Comparison of ENCODE assay signal across 1 cellular context in genomic region chr1:37423810-37424209, GRCh38.
TF ChIP-seq lines count a peak whose summit lies in the region.

No MANE protein-coding gene starts in this region.

TF ChIP-seq in K562, 482 proteins besides CTCF, POLR2A, EP300 and RAD21 (continued from another document):
- 0 out of 2 replicates have a peak, but pooled peaks have one; percentile 23 for TF ChIP-seq ZBTB40 (IDR thresholded peaks at IDR 0.05)
- no peak for TF ChIP-seq ZBTB40 (CRISPR knock-in tag; IDR thresholded peaks at IDR 0.05)
- peak; percentile 81 for TF ChIP-seq PRDM10 (IDR thresholded peaks at IDR 0.05; ENCODE audit: partially characterized antibody)
- TF ChIP-seq SFPQ (IDR thresholded peaks at IDR 0.05; ENCODE audit: low read depth, low read length), result no peak
- no peak for TF ChIP-seq ATF6 (CRISPR knock-in tag; IDR thresholded peaks at IDR 0.05)
- no peak for TF ChIP-seq TCF7L2 (IDR thresholded peaks at IDR 0.05; ENCODE audit: low read depth, low read length)
- TF ChIP-seq NCOA6 (IDR thresholded peaks at IDR 0.05), result no peak
- TF ChIP-seq PBX2 (CRISPR knock-in tag; IDR thresholded peaks at IDR 0.05; ENCODE audit: low read depth), result no peak
- no peak for TF ChIP-seq PBX2 (tag; conservative IDR thresholded peaks at IDR 0.05; ENCODE audit: low read depth)
- no peak for TF ChIP-seq NFE2L1 (tag; IDR thresholded peaks at IDR 0.05; ENCODE audit: borderline replicate concordance, low read depth)
